ENCODE assay signal across 8 cellular contexts in the genomic region with DNA sequence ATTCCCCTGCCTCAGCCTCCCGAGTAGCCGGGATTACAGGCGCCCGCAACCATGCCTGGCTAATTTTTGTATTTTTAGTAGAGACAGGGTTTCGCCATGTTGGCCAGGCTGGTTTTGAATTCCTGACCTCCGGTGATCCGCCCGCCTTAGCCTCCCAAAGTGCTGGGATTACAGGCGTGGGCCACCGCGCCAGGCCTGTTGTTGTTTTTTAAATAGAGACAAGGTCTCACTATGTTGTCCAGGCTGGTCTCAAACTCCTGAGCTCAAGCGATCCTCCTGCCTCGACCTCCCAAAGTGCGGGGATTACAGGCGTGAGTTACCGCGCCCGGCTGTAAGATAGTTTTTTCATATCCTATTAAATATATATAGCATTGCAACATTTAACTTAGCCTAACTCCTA. TPM values are rescaled to one million over a fixed set of nuclear protein-coding genes. Genes with fewer than 3 reads are reported as not detected.
DNase-seq lines count a peak whose midpoint lies in the region; ATAC-seq and TF ChIP-seq lines count a peak whose summit lies in the region.
"Not testable (repeated sequence)": the region's sequence is repeated elsewhere in the genome, so short reads cannot be mapped to it uniquely, and the experiment has no call there.

No MANE protein-coding gene starts in this region.

- not testable (repeated sequence) for H3K9ac ChIP-seq in HUES64 (ENCODE audit: low read depth, low read length)

- peak overlapping the region; percentile 86 to 99 (median 96) for H3K4me3 Mint-ChIP-seq in T-cell
- peak overlapping the region; percentile 92 for H3K4me3 Mint-ChIP-seq in activated naive CD4-positive, alpha-beta T cell treated with anti-CD3 and anti-CD28 coated beads for 36 hours
- H3K4me3 Mint-ChIP-seq in natural killer cell = peak overlapping the region; percentile 89

- not testable (repeated sequence) for DNase-seq in T-cell; activated naive CD4-positive, alpha-beta T cell treated with anti-CD3 and anti-CD28 coated beads for 36 hours; dorsolateral prefrontal cortex; natural killer cell
- DNase-seq in right cardiac atrium (peak in 1 of 3 donors; percentile 37), spleen (peak; percentile 71)

- not testable (repeated sequence) for H3K9me3 ChIP-seq in HUES64 (ENCODE audit: insufficient read depth, low read depth, low read length); right cardiac atrium (ENCODE audit: control insufficient read depth, low read length); spleen

- TF ChIP-seq CTCF in C4-2B (conservative IDR thresholded peaks at IDR 0.05); dorsolateral prefrontal cortex (IDR thresholded peaks at IDR 0.05 in 54 of 56, conservative IDR thresholded peaks at IDR 0.05 in 2 of 56; ENCODE audit: low read depth in 1 of 56, partially characterized antibody in 56 of 56); natural killer cell (IDR thresholded peaks at IDR 0.05); spleen (IDR thresholded peaks at IDR 0.05 in 8 of 11, conservative IDR thresholded peaks at IDR 0.05 in 3 of 11): not testable (repeated sequence)

- H3K4me1 ChIP-seq in HUES64 (ENCODE audit: insufficient read depth, low read length); right cardiac atrium (ENCODE audit: control insufficient read depth, insufficient read depth, low read length): not testable (repeated sequence)
- peaks cover 22 to 58% (median 47%) of the 10 kb centered on the region in 6 donors for H3K4me1 ChIP-seq in spleen

- TF ChIP-seq POLR2A in spleen (IDR thresholded peaks at IDR 0.05) = not testable (repeated sequence)

- CTCF ChIA-PET in T-cell (lab: Charles Lee) = interaction anchor here (1.4 to 3.3 kb wide), 2 partner anchors 32 kb away, joined by 4 to 33 read pairs; no protein-coding TSS in a partner anchor
- CTCF ChIA-PET in activated naive CD4-positive, alpha-beta T cell treated with anti-CD3 and anti-CD28 coated beads for 36 hours (lab: Charles Lee) = interaction anchor here (1.3 kb wide), 1 partner anchor 32 kb away, joined by 12 read pairs; no protein-coding TSS in a partner anchor

- intact Hi-C loops in activated naive CD4-positive, alpha-beta T cell treated with anti-CD3 and anti-CD28 coated beads for 36 hours (cut with micrococcal nuclease) = loop anchor here (1.0 to 5.0 kb wide), 8 partner anchors 35 to 1908 kb away; partner anchors contain the start of gene DOCK10
- intact Hi-C loops in dorsolateral prefrontal cortex (cut with DNase I) = loop anchor here (2.0 to 5.0 kb wide), 2 partner anchors 42 to 150 kb away; no protein-coding TSS in a partner anchor
- intact Hi-C loops in right cardiac atrium (cut with DNase I); spleen (cut with DNase I; ENCODE audit: low total_unique reads): not testable (repeated sequence)
- intact Hi-C loops in natural killer cell (cut with micrococcal nuclease) = loop anchor here (1.0 kb wide), 1 partner anchor 490 kb away; the partner anchor contains the start of gene MFF

- not testable (repeated sequence) for H3K27ac Mint-ChIP-seq in T-cell, natural killer cell
- peak overlapping the region; percentile 98 for H3K27ac Mint-ChIP-seq in activated naive CD4-positive, alpha-beta T cell treated with anti-CD3 and anti-CD28 coated beads for 36 hours

- peak overlapping the region; percentile 67 for H3K4me3 ChIP-seq in HUES64 (ENCODE audit: low read length)
- H3K4me3 ChIP-seq in dorsolateral prefrontal cortex = peak overlapping the region; percentile 60 to 99 (median 85)
- peak overlapping the region; percentile 89 for H3K4me3 ChIP-seq in right cardiac atrium (ENCODE audit: low read length)
- peak overlapping the region in 7 of 8 donors; percentile 50 to 84 (median 58) for H3K4me3 ChIP-seq in spleen

- peaks cover 12% of the 10 kb centered on the region for H3K36me3 Mint-ChIP-seq in T-cell
- peaks cover 28% of the 10 kb centered on the region for H3K36me3 Mint-ChIP-seq in activated naive CD4-positive, alpha-beta T cell treated with anti-CD3 and anti-CD28 coated beads for 36 hours (ENCODE audit: low read depth)
- not testable (repeated sequence) for H3K36me3 Mint-ChIP-seq in natural killer cell

- H3K27ac ChIP-seq in C4-2B = peak overlapping the region; percentile 91
- H3K27ac ChIP-seq in HUES64 (ENCODE audit: low read depth, low read length); right cardiac atrium (ENCODE audit: low read length): not testable (repeated sequence)
- peak overlapping the region in 2 of 59 donors; percentile 93 to 94 for H3K27ac ChIP-seq in dorsolateral prefrontal cortex
- H3K27ac ChIP-seq in spleen = peak overlapping the region in 5 of 8 donors; percentile 97 to 100 (median 99)

- not testable (repeated sequence) for H3K27me3 Mint-ChIP-seq in T-cell; activated naive CD4-positive, alpha-beta T cell treated with anti-CD3 and anti-CD28 coated beads for 36 hours (ENCODE audit: low read depth); natural killer cell (ENCODE audit: low read depth in 2 of 2)

- 98% methylated on average over 15 of the region's 18 CpGs for WGBS in HUES64
- 95% methylated on average over 18 of the region's 18 CpGs for WGBS in right cardiac atrium
- 84 to 92% (median 89%) methylated on average over 18 of the region's 18 CpGs for WGBS in spleen, 5 donors

- not testable (repeated sequence) for H3K9me3 Mint-ChIP-seq in T-cell; activated naive CD4-positive, alpha-beta T cell treated with anti-CD3 and anti-CD28 coated beads for 36 hours; natural killer cell

- not testable (repeated sequence) for H3K36me3 ChIP-seq in HUES64 (ENCODE audit: insufficient read depth, low read length); spleen

- not testable (repeated sequence) for H3K27me3 ChIP-seq in HUES64 (ENCODE audit: insufficient read depth, low read length); dorsolateral prefrontal cortex; right cardiac atrium (ENCODE audit: control insufficient read depth, insufficient read depth); spleen (replicated peaks in 1 of 7)

- POLR2A ChIA-PET in T-cell (lab: Charles Lee) = interaction anchor here (0.7 to 1.5 kb wide), 2 partner anchors 32 to 33 kb away, joined by 3 read pairs; no protein-coding TSS in a partner anchor

- H3K4me1 Mint-ChIP-seq in T-cell (peaks cover 48 to 57% (median 54%) of the 10 kb centered on the region in 3 donors), natural killer cell (peaks cover 15 to 23% of the 10 kb centered on the region in 2 donors)
- H3K4me1 Mint-ChIP-seq in activated naive CD4-positive, alpha-beta T cell treated with anti-CD3 and anti-CD28 coated beads for 36 hours (ENCODE audit: low read depth) = peaks cover 51% of the 10 kb centered on the region

- not testable (repeated sequence) for ATAC-seq in T-cell (replicated peaks in 1 of 4); right cardiac atrium; natural killer cell

RNA-seq across cellular contexts. Expression of gene RHBDD1, which starts 1.0 kb away (rescaled TPM):
- 11.1 TPM for polyA plus RNA-seq in HUES64 (2013, experiment 1 of 2)
- polyA plus RNA-seq in HUES64 (2013, experiment 2 of 2) = 15.4 TPM
- total RNA-seq in T-cell (10 to 100 TPM; 41.0 to 53.2 (median 47.8) TPM), dorsolateral prefrontal cortex (10 to 100 TPM; 36.7 to 99.9 (median 61.0) TPM), right cardiac atrium (10 to 100 TPM; 40.4 to 47.3 (median 41.1) TPM), natural killer cell (10 to 100 TPM; 33.7 to 49.7 (median 47.7) TPM), spleen (10 to 100 TPM; 27.1 to 67.5 (median 51.2) TPM)
- 10 to 100 TPM; 42.6 to 43.3 TPM for total RNA-seq in activated naive CD4-positive, alpha-beta T cell treated with anti-CD3 and anti-CD28 coated beads for 36 hours
- polyA plus RNA-seq in right cardiac atrium (9.3 TPM), spleen (1 to 10 TPM; 6.1 to 8.0 (median 7.6) TPM)

RNA-seq across cellular contexts. Expression of gene IRS1, which starts 35.3 kb away (rescaled TPM):
- 10.6 TPM for polyA plus RNA-seq in HUES64 (2013, experiment 1 of 2)
- 11.2 TPM for polyA plus RNA-seq in HUES64 (2013, experiment 2 of 2)
- total RNA-seq in T-cell = 1 to 10 TPM; 3.7 to 8.7 (median 6.7) TPM
- 1 to 10 TPM; 2.6 to 2.7 TPM for total RNA-seq in activated naive CD4-positive, alpha-beta T cell treated with anti-CD3 and anti-CD28 coated beads for 36 hours
- 10 to 100 TPM in 110 of 120 experiments, 1 to 10 TPM in 10; 6.8 to 23.0 (median 14.4) TPM for total RNA-seq in dorsolateral prefrontal cortex
- total RNA-seq in right cardiac atrium = 10 to 100 TPM; 14.2 to 16.0 (median 15.0) TPM
- polyA plus RNA-seq in right cardiac atrium = 6.2 TPM
- total RNA-seq in natural killer cell = under 1 TPM; 0.09 to 0.55 (median 0.36) TPM
- total RNA-seq in spleen = 10 to 100 TPM in 2 of 7 donors, 1 to 10 TPM in 5; 6.2 to 11.6 (median 9.3) TPM
- polyA plus RNA-seq in spleen = 1 to 10 TPM in 2 of 3 donors, under 1 TPM in 1; 0.89 to 1.5 (median 1.2) TPM
